ENCODE assay signal across 11 cellular contexts in the genomic region with DNA sequence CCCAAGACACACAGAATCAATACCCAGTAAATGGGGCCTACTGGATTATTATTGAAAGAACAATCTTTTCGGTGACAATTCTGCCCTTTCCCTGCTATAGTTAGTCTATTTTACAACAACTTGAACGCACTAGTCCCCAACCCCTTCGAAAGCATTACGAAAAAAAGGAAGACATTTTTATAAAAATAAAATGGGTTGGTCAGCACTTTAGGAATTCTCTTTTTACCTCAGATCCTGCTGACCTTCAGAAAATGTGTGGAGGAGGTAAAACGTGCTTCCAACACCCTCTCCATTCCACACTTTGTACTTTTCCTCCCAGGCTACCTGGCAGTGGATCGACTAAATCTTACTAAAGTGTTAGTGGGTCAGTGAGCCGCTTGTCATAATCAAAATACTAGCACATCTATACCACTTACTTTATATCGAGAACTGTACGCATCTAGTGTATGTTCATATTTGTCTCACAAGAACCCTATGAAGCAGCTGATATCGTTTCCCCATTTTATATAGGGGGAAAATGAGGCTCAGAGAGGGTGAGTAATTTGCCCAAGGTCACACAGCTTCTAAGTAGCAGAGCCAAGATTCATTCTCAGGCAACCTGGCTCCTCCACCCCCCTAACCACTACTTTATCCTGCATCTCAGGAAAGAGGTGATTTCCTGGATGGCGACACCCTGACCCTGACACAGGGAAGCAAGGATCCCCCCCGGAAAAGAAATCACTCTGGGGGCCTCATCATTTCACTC. TPM values are rescaled to one million over a fixed set of nuclear protein-coding genes. Genes with fewer than 3 reads are reported as not detected.
A peak's percentile ranks its signal among the peaks of the same experiment; 100 is the strongest.
DNase-seq lines count a peak whose midpoint lies in the region; ATAC-seq and TF ChIP-seq lines count a peak whose summit lies in the region.
"Had no signal": no experiment of that assay in that cellular context is flagged by ENCODE, and none has a peak within 500 bp of the region (broad histone marks: within the 10 kb centered on the region; RNA-seq: fewer than 3 reads in every experiment).

No MANE protein-coding gene starts in this region.

- H3K9me3 Mint-ChIP-seq in mesothelial cell of epicardium (no peaks in the 10 kb centered on the region), type B pancreatic cell (no peaks in the 10 kb centered on the region)

- H3K36me3 Mint-ChIP-seq in mesothelial cell of epicardium (no peaks in the 10 kb centered on the region), type B pancreatic cell (no peaks in the 10 kb centered on the region)

- 79 to 90% (median 86%) methylated on average over 12 of the region's 12 CpGs for WGBS in heart left ventricle, 4 donors

- H3K4me1 Mint-ChIP-seq in mesothelial cell of epicardium (peaks cover 80% of the 10 kb centered on the region), type B pancreatic cell (ENCODE audit: unreplicated experiment) (peaks cover 63% of the 10 kb centered on the region)

- DNase-seq in heart left ventricle (no peak), Right ventricle myocardium superior (no peak), mesothelial cell of epicardium (ENCODE audit: low spot score in 2 of 2, unreplicated experiment in 2 of 2) (no peak), type B pancreatic cell (ENCODE audit: extremely low spot score, unreplicated experiment) (no peak), sciatic nerve (ENCODE audit: low spot score) (no peak)
- DNase-seq: SHP77 treated with DMSO at 0.1 percent for 48 hours had no signal

- intact Hi-C loops in heart left ventricle (cut with DNase I): loop anchor here in 2 of 10 donors (5.0 to 10.0 kb wide), 2 partner anchors 75 to 77 kb away; no protein-coding TSS in a partner anchor
- intact Hi-C loops in Right ventricle myocardium superior (cut with DNase I): no loop called here
- intact Hi-C loops in sciatic nerve (cut with DNase I): no loop called here

- ATAC-seq in heart left ventricle (no peak), Right ventricle myocardium superior (ENCODE audit: poor library complexity) (no peak), GM19351 (IDR thresholded peaks at IDR 0.05; ENCODE audit: unreplicated experiment) (no peak), HG03457 (IDR thresholded peaks at IDR 0.05; ENCODE audit: unreplicated experiment) (no peak), sciatic nerve (no peak)

- no peak overlapping the region for H3K4me3 Mint-ChIP-seq in mesothelial cell of epicardium
- H3K4me3 Mint-ChIP-seq in type B pancreatic cell: no peak overlapping the region

- TF ChIP-seq POLR2A in heart left ventricle (IDR thresholded peaks at IDR 0.05): no peak

- H3K4me3 ChIP-seq in heart left ventricle: peak overlapping the region in 1 of 12 donors; percentile 3
- H3K4me3 ChIP-seq: body of pancreas had no signal

- H3K27ac Mint-ChIP-seq in mesothelial cell of epicardium (peak overlapping the region; percentile 89), type B pancreatic cell (peak overlapping the region; percentile 11)

- no peaks in the 10 kb centered on the region for H3K27me3 ChIP-seq in heart left ventricle
- H3K27me3 ChIP-seq: body of pancreas had no signal

- H3K27me3 Mint-ChIP-seq in mesothelial cell of epicardium (ENCODE audit: low read depth) (no peaks in the 10 kb centered on the region), type B pancreatic cell (no peaks in the 10 kb centered on the region)

- no peaks in the 10 kb centered on the region for H3K36me3 ChIP-seq in heart left ventricle

- peaks cover 0 to 88% (median 37%) of the 10 kb centered on the region in 12 donors for H3K4me1 ChIP-seq in heart left ventricle

- no peak for TF ChIP-seq CTCF in heart left ventricle (IDR thresholded peaks at IDR 0.05)
- no peak for TF ChIP-seq CTCF in mesothelial cell of epicardium (IDR thresholded peaks at IDR 0.05; ENCODE audit: unreplicated experiment)
- TF ChIP-seq CTCF in type B pancreatic cell (conservative IDR thresholded peaks at IDR 0.05): no peak

- no peaks in the 10 kb centered on the region for H3K9me3 ChIP-seq in heart left ventricle
- H3K9me3 ChIP-seq: body of pancreas had no signal

- peak overlapping the region; percentile 2 to 89 (median 80) for H3K27ac ChIP-seq in heart left ventricle
- peak overlapping the region; percentile 26 for H3K27ac ChIP-seq in angular gyrus (ENCODE audit: low read depth, low read length)
- H3K27ac ChIP-seq: KMS-11 had no signal

RNA-seq across cellular contexts. Expression of gene NFATC2, which starts 10.6 kb away (rescaled TPM):
- 1 to 10 TPM in 8 of 9 donors, under 1 TPM in 1; 0.83 to 7.6 (median 3.8) TPM for total RNA-seq in heart left ventricle
- polyA plus RNA-seq in heart left ventricle: 1 to 10 TPM in 1 of 2 donors, under 1 TPM in 1; 0.76 to 1.7 TPM
- total RNA-seq in Right ventricle myocardium superior: 2.0 TPM
- total RNA-seq in mesothelial cell of epicardium: 13.1 to 14.0 TPM (median 14.0 TPM) in 3 replicates
- 4.8 and 9.5 TPM in 2 replicates for total RNA-seq in type B pancreatic cell (ENCODE audit: low replicate concordance)
- 11.0 TPM for total RNA-seq in sciatic nerve
